In genomic region chr2:17520761-17521160, GRCh38 we compare ENCODE assay signal across 18 cellular contexts. TPM values are rescaled to one million over a fixed set of nuclear protein-coding genes. Genes with fewer than 3 reads are reported as not detected.
DNase-seq lines count a peak whose midpoint lies in the region; ATAC-seq and TF ChIP-seq lines count a peak whose summit lies in the region.
"Had no signal": no experiment of that assay in that cellular context is flagged by ENCODE, and none has a peak within 500 bp of the region (broad histone marks: within the 10 kb centered on the region; RNA-seq: fewer than 3 reads in every experiment).

No MANE protein-coding gene starts in this region.

- POLR2A ChIA-PET in activated B cell treated with CpG ODN at 0.5 μM for 24 hours (lab: Charles Lee): no interaction called here

- no peaks in the 10 kb centered on the region for H3K36me3 Mint-ChIP-seq in activated B cell treated with CpG ODN at 0.5 μM for 24 hours (ENCODE audit: low read depth)

- no peak for DNase-seq in activated B cell treated with CpG ODN at 0.5 μM for 24 hours
- DNase-seq in NCI-H526 treated with DMSO at 0.1 percent for 48 hours (lab: John Stamatoyannopoulos, UW): no peak
- DNase-seq: activated CD4-positive, alpha-beta T cell treated with anti-CD3 and anti-CD28 coated beads for 1 hour; activated effector memory CD4-positive, alpha-beta T cell treated with anti-CD3 and anti-CD28 coated beads, Interleukin-2, amount 50 U/mL, for 16 hours; amniotic stem cell; caudate nucleus; effector CD8-positive, alpha-beta T cell; heart left ventricle; naive thymus-derived CD4-positive, alpha-beta T cell; T-helper 17 cell; trophoblast cell had no signal

- CTCF ChIA-PET in activated B cell treated with CpG ODN at 0.5 μM for 24 hours (lab: Charles Lee): no interaction called here

- ATAC-seq in GM18502 (IDR thresholded peaks at IDR 0.05; ENCODE audit: poor library complexity, unreplicated experiment) (peak; percentile 41), GM21529 (IDR thresholded peaks at IDR 0.05; ENCODE audit: unreplicated experiment) (peak; percentile 29), HG03378 (IDR thresholded peaks at IDR 0.05; ENCODE audit: unreplicated experiment) (peak; percentile 42), activated B cell treated with CpG ODN at 0.5 μM for 24 hours (ENCODE audit: low read depth) (peak; percentile 38), GM18511 (IDR thresholded peaks at IDR 0.05; ENCODE audit: unreplicated experiment) (no peak), GM21619 (IDR thresholded peaks at IDR 0.05; ENCODE audit: unreplicated experiment) (no peak), GM18873 (IDR thresholded peaks at IDR 0.05; ENCODE audit: low FRiP score, unreplicated experiment) (no peak)
- ATAC-seq: heart left ventricle; naive thymus-derived CD4-positive, alpha-beta T cell; T-helper 17 cell had no signal

- intact Hi-C loops in activated B cell treated with CpG ODN at 0.5 μM for 24 hours (cut with micrococcal nuclease): no loop called here

- no peak for TF ChIP-seq CTCF in activated B cell treated with CpG ODN at 0.5 μM for 24 hours (IDR thresholded peaks at IDR 0.05)

- no peak overlapping the region for H3K4me3 Mint-ChIP-seq in activated B cell treated with CpG ODN at 0.5 μM for 24 hours
- H3K4me3 Mint-ChIP-seq: naive thymus-derived CD4-positive, alpha-beta T cell; T-helper 17 cell had no signal

- no peak overlapping the region for H3K27ac Mint-ChIP-seq in activated B cell treated with CpG ODN at 0.5 μM for 24 hours
- H3K27ac Mint-ChIP-seq: naive thymus-derived CD4-positive, alpha-beta T cell; T-helper 17 cell had no signal

- no peaks in the 10 kb centered on the region for H3K9me3 Mint-ChIP-seq in activated B cell treated with CpG ODN at 0.5 μM for 24 hours

- peaks cover 32% of the 10 kb centered on the region for H3K27me3 Mint-ChIP-seq in activated B cell treated with CpG ODN at 0.5 μM for 24 hours

- peaks cover 20% of the 10 kb centered on the region for H3K4me1 Mint-ChIP-seq in activated B cell treated with CpG ODN at 0.5 μM for 24 hours
- H3K4me1 Mint-ChIP-seq: naive thymus-derived CD4-positive, alpha-beta T cell; T-helper 17 cell had no signal

RNA-seq across cellular contexts. Expression of gene RAD51AP2, which starts 2.5 kb away (rescaled TPM):
- total RNA-seq in activated B cell treated with CpG ODN at 0.5 μM for 24 hours: not detected in 2 replicates
- total RNA-seq: lung microvascular endothelial cell; naive thymus-derived CD4-positive, alpha-beta T cell; T-helper 17 cell had no signal

RNA-seq across cellular contexts. Expression of gene VSNL1, which starts 19.7 kb away (rescaled TPM):
- total RNA-seq in activated B cell treated with CpG ODN at 0.5 μM for 24 hours: not detected in 2 replicates
- total RNA-seq: lung microvascular endothelial cell; naive thymus-derived CD4-positive, alpha-beta T cell; T-helper 17 cell had no signal

Comparison
In these comparisons a context has a peak if more than half of its experiments do, and no peak if none do; other contexts are left out.
1. ATAC-seq: peak in GM18502 (single experiment), GM21529 (single experiment), HG03378 (single experiment) and activated B cell treated with CpG ODN at 0.5 μM for 24 hours (single experiment); none in GM18511 (single experiment), GM21619 (single experiment) and GM18873 (single experiment).